1 cellular context compared by ENCODE assay signal in genomic region chrX:53234484-53234883, GRCh38.
A peak's percentile ranks its signal among the peaks of the same experiment; 100 is the strongest.
TF ChIP-seq lines count a peak whose summit lies in the region.

No MANE protein-coding gene starts in this region.

TF ChIP-seq in K562, 482 proteins besides CTCF, POLR2A, EP300 and RAD21:
- no peak for TF ChIP-seq ZNF408 (CRISPR knock-in tag; IDR thresholded peaks at IDR 0.05; ENCODE audit: low read depth)
- no peak for TF ChIP-seq SOX6 (IDR thresholded peaks at IDR 0.05)
- peak; percentile 51; the same call in 1 of the 2 replicates for TF ChIP-seq POLR2G (IDR thresholded peaks at IDR 0.05; ENCODE audit: low read depth, low read length)
- TF ChIP-seq ZNF280A (IDR thresholded peaks at IDR 0.05; ENCODE audit: low read depth, partially characterized antibody) = no peak
- no peak for TF ChIP-seq SMARCE1 (IDR thresholded peaks at IDR 0.05)
